In the genomic region with DNA sequence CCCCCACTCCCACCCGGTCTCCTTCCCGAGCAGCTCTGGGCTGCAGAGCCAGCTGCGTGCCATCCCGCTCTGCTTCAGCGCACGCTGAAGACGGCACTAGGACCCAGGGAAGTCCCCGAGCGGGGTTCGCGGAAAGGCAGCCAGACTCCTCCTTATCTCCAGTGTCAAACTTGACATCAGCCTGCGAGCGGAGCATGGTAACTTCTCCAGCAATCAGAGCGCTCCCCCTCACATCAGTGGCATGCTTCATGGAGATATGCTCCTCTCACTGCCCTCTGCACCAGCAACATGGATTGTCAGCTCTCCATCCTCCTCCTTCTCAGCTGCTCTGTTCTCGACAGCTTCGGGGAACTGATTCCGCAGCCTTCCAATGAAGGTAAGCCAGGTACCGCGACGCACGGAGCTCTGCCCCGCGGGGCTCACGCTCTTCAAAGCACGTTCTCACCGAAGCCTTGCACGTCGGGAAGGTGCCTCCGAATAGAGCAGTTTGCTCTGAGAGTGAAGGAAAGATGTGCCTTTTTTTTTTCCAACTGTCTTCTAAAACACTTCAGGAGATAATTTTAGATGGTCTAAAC, we compare ENCODE assay signal across 8 cellular contexts.
DNase-seq lines count a peak whose midpoint lies in the region; ATAC-seq and TF ChIP-seq lines count a peak whose summit lies in the region.

EPHA3 (plus strand) TSS at position 161 of the 575 bp plus-strand sequence; CDS start at position 289, 128 bp downstream.

- no peaks in the 10 kb centered on the region for H3K9me3 Mint-ChIP-seq in nephron

- no peaks in the 10 kb centered on the region for H3K36me3 ChIP-seq in tibial artery

- peaks cover 0 to 34% of the 10 kb centered on the region in 2 donors for H3K27me3 ChIP-seq in tibial artery

- no peak for TF ChIP-seq CTCF in nephron (IDR thresholded peaks at IDR 0.05; ENCODE audit: unreplicated experiment in 3 of 3)
- TF ChIP-seq CTCF in tibial artery (IDR thresholded peaks at IDR 0.05), result no peak

- ATAC-seq in GM18870 (IDR thresholded peaks at IDR 0.05; ENCODE audit: unreplicated experiment) (peak; percentile 94), HG03066 (IDR thresholded peaks at IDR 0.05; ENCODE audit: low read depth, unreplicated experiment) (peak; percentile 95)

- H3K4me1 ChIP-seq in tibial artery, result peaks cover 0 to 7% (median 3%) of the 10 kb centered on the region in 4 donors

- H3K36me3 Mint-ChIP-seq in nephron (ENCODE audit: low read depth), result no peaks in the 10 kb centered on the region

- no peaks in the 10 kb centered on the region for H3K9me3 ChIP-seq in tibial artery

- peak within 1 kb of the TSS; percentile 84 to 91 (median 87) for H3K4me3 Mint-ChIP-seq in nephron

- intact Hi-C loops in tibial artery (cut with DNase I; ENCODE audit: low total_unique reads), result no loop called here

- peak within 1 kb of the TSS in 1 of 2 donors; percentile 19 for H3K27ac ChIP-seq in tibial artery

- DNase-seq in AG08395 (ENCODE audit: low spot score) (peak; percentile 51), NCI-H82 (lab: John Stamatoyannopoulos, UW) (peak; percentile 85), foreskin melanocyte (peak; percentile 59), tibial artery (peak; percentile 84 to 86)
- DNase-seq in activated effector memory CD4-positive, alpha-beta T cell treated with anti-CD3 and anti-CD28 coated beads, Interleukin-2, amount 50 U/mL, for 16 hours, result peak; percentile 74

- peak within 1 kb of the TSS; percentile 43 to 48 for H3K4me3 ChIP-seq in tibial artery

- peaks cover 14% of the 10 kb centered on the region for H3K4me1 Mint-ChIP-seq in nephron

- H3K27me3 Mint-ChIP-seq in nephron (ENCODE audit: low read depth), result peaks cover 13% of the 10 kb centered on the region

- H3K27ac Mint-ChIP-seq in nephron, result peak within 1 kb of the TSS; percentile 15 to 37 (median 15)
